In the genomic region with DNA sequence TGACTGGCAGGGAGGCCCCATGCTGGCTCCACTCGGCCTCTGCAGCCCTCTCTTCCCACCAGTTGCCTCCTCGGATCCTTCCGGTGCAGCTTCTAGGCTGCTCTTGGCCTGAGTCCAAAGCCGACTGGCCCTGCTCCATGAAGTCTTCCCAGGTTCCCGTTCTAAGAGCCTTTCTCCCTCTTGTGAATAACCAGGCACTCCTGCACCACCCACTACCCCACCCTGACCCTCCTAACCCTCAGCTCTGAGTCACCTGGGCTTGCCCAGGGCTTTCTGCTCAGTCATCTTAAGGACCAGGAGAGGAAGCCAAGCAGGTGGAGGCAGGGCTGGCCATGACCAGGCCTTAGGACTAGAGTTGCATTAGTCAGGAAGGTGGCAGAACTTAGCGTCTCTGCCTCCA, we compare ENCODE assay signal across 8 cellular contexts. TPM values are rescaled to one million over a fixed set of nuclear protein-coding genes. Genes with fewer than 3 reads are reported as not detected.
A peak's percentile ranks its signal among the peaks of the same experiment; 100 is the strongest.
DNase-seq lines count a peak whose midpoint lies in the region; ATAC-seq and TF ChIP-seq lines count a peak whose summit lies in the region.

No MANE protein-coding gene starts in this region.

- H3K9ac ChIP-seq in mesenchymal stem cell (ENCODE audit: low read length), result peak overlapping the region; percentile 36

- H3K23ac ChIP-seq in mesenchymal stem cell (ENCODE audit: low read length in 2 of 2), result no peak overlapping the region

- H3K4me3 Mint-ChIP-seq in CD14-positive monocyte, result no peak overlapping the region

- intact Hi-C loops in CD14-positive monocyte (cut with micrococcal nuclease) (no loop called here), breast epithelium (cut with DNase I; ENCODE audit: low total_unique reads) (no loop called here)

- H2BK120ac ChIP-seq in mesenchymal stem cell (ENCODE audit: low read depth, low read length), result no peak overlapping the region

- TF ChIP-seq CTCF in CD14-positive monocyte (IDR thresholded peaks at IDR 0.05) (no peak), breast epithelium (IDR thresholded peaks at IDR 0.05) (no peak)

- no peaks in the 10 kb centered on the region for H3K27me3 ChIP-seq in breast epithelium
- no peaks in the 10 kb centered on the region for H3K27me3 ChIP-seq in mesenchymal stem cell (ENCODE audit: control insufficient read depth in 1 of 2, insufficient read depth in 1 of 2, low read length in 2 of 2)

- peaks cover 0 to 3% (median 0%) of the 10 kb centered on the region in 7 donors for H3K9me3 Mint-ChIP-seq in CD14-positive monocyte

- peaks cover 0 to 6% of the 10 kb centered on the region in 2 donors for H3K4me1 ChIP-seq in breast epithelium
- peaks cover 5% of the 10 kb centered on the region for H3K4me1 ChIP-seq in mesenchymal stem cell (ENCODE audit: control insufficient read depth, insufficient read depth, low read depth, low read length)

- peak overlapping the region in 1 of 2 experiments; percentile 46 for H3K18ac ChIP-seq in mesenchymal stem cell (ENCODE audit: low read depth in 1 of 2, low read length in 2 of 2)

- H3K4me2 ChIP-seq in mesenchymal stem cell (ENCODE audit: low read length, poor library complexity, severe bottlenecking), result peak overlapping the region; percentile 3

- no peak overlapping the region for H2BK12ac ChIP-seq in mesenchymal stem cell (ENCODE audit: low read length in 2 of 2)

- DNase-seq in CD14-positive monocyte (ENCODE audit: low spot score), result peak; percentile 80
- DNase-seq in NCI-H2029 (lab: John Stamatoyannopoulos, UW), result peak; percentile 67
- peak; percentile 26 to 72 for DNase-seq in breast epithelium (ENCODE audit: low spot score in 2 of 2)
- DNase-seq in mesenchymal stem cell, result peak; percentile 43
- no peak for DNase-seq in activated CD4-positive, alpha-beta T cell treated with anti-CD3 and anti-CD28 coated beads for 4 hours
- DNase-seq in stimulated activated CD4-positive, alpha-beta T cell treated with anti-CD3 and anti-CD28 coated beads, Interleukin-2, amount 100 ng/mL, for 24 hours, result no peak

- no peak overlapping the region for H3K14ac ChIP-seq in mesenchymal stem cell (ENCODE audit: low read length in 2 of 2)

- H2BK5ac ChIP-seq in mesenchymal stem cell (ENCODE audit: low read depth, low read length, poor library complexity, severe bottlenecking), result no peak overlapping the region

- peak overlapping the region; percentile 58 for H2AFZ ChIP-seq in mesenchymal stem cell (ENCODE audit: low read depth, low read length)

- H3K27me3 Mint-ChIP-seq in CD14-positive monocyte (ENCODE audit: low read depth in 3 of 3), result peaks cover 0 to 2% (median 0%) of the 10 kb centered on the region in 3 donors

- no peak overlapping the region for H2BK15ac ChIP-seq in mesenchymal stem cell (ENCODE audit: low read depth, poor library complexity, severe bottlenecking)

- no peak overlapping the region for H2AK5ac ChIP-seq in mesenchymal stem cell (ENCODE audit: low read length, severe bottlenecking)

- peak overlapping the region; percentile 15 to 88 (median 73) for H3K27ac Mint-ChIP-seq in CD14-positive monocyte

- H4K8ac ChIP-seq in mesenchymal stem cell (ENCODE audit: low read length), result peak overlapping the region; percentile 1

- no peak for ATAC-seq in GM21447 (IDR thresholded peaks at IDR 0.05; ENCODE audit: unreplicated experiment)
- no peak for ATAC-seq in GM18868 (IDR thresholded peaks at IDR 0.05; ENCODE audit: unreplicated experiment)

- no peak overlapping the region for H4K91ac ChIP-seq in mesenchymal stem cell (ENCODE audit: low read length)

- peaks cover 21% of the 10 kb centered on the region for H3K4me1 Mint-ChIP-seq in CD14-positive monocyte

- WGBS in mesenchymal stem cell, result 53% methylated on average over 6 of the region's 6 CpGs

- H3K36me3 ChIP-seq in breast epithelium (no peaks in the 10 kb centered on the region), mesenchymal stem cell (ENCODE audit: control insufficient read depth in 1 of 2, insufficient read depth in 2 of 2, low read depth in 1 of 2, low read length in 2 of 2) (no peaks in the 10 kb centered on the region)

- H3K27ac ChIP-seq in breast epithelium (peak overlapping the region in 1 of 2 donors; percentile 15), mesenchymal stem cell (ENCODE audit: low read length, poor library complexity, severe bottlenecking) (peak overlapping the region; percentile 4)

- H3K4me3 ChIP-seq in breast epithelium, result no peak overlapping the region
- H3K4me3 ChIP-seq in mesenchymal stem cell (ENCODE audit: insufficient read depth in 1 of 2, low read depth in 1 of 2, low read length in 2 of 2), result peak overlapping the region in 1 of 2 experiments; percentile 36

- no peak overlapping the region for H3K4ac ChIP-seq in mesenchymal stem cell (ENCODE audit: low read depth in 1 of 2, low read length in 2 of 2)

- H3K9me3 ChIP-seq in breast epithelium, result no peaks in the 10 kb centered on the region
- H3K9me3 ChIP-seq in mesenchymal stem cell (ENCODE audit: control insufficient read depth, low read length), result no peaks in the 10 kb centered on the region

- no peaks in the 10 kb centered on the region for H3K79me1 ChIP-seq in mesenchymal stem cell (replicated peaks; ENCODE audit: low read length, poor library complexity, severe bottlenecking)

- no peaks in the 10 kb centered on the region for H3K36me3 Mint-ChIP-seq in CD14-positive monocyte

- TF ChIP-seq POLR2A in breast epithelium (IDR thresholded peaks at IDR 0.05), result no peak

RNA-seq across cellular contexts. Expression of gene CNBP, which starts 28.1 kb away (rescaled TPM):
- 100 to 1,000 TPM; 845 to 946 TPM for polyA plus RNA-seq in CD14-positive monocyte
- total RNA-seq in breast epithelium, result 100 to 1,000 TPM; 384 to 521 (median 495) TPM
- polyA plus RNA-seq in mesenchymal stem cell (2013, experiment 1 of 2), result 119 TPM
- polyA plus RNA-seq in mesenchymal stem cell (2013, experiment 2 of 2), result 118 TPM

RNA-seq across cellular contexts. Expression of gene COPG1, which starts 37.6 kb away (rescaled TPM):
- polyA plus RNA-seq in CD14-positive monocyte, result 10 to 100 TPM; 59.9 to 94.5 TPM
- 100 to 1,000 TPM in 2 of 3 donors, 10 to 100 TPM in 1; 82.6 to 121 (median 102) TPM for total RNA-seq in breast epithelium
- 116 TPM for polyA plus RNA-seq in mesenchymal stem cell (2013, experiment 1 of 2)
- polyA plus RNA-seq in mesenchymal stem cell (2013, experiment 2 of 2), result 110 TPM

RNA-seq across cellular contexts. Expression of gene ISY1, which starts 50.9 kb away (rescaled TPM):
- 10 to 100 TPM; 67.9 to 70.7 TPM for polyA plus RNA-seq in CD14-positive monocyte
- 10 to 100 TPM; 21.4 to 27.9 (median 21.7) TPM for total RNA-seq in breast epithelium
- 19.3 TPM for polyA plus RNA-seq in mesenchymal stem cell (2013, experiment 1 of 2)
- polyA plus RNA-seq in mesenchymal stem cell (2013, experiment 2 of 2), result 19.9 TPM

Comparison
In these comparisons a context has a peak if more than half of its experiments do, and no peak if none do; other contexts are left out.
1. DNase-seq: peak in CD14-positive monocyte (single experiment), NCI-H2029 (single experiment), breast epithelium (2 of 2) and mesenchymal stem cell (single experiment); none in activated CD4-positive, alpha-beta T cell treated with anti-CD3 and anti-CD28 coated beads for 4 hours (0 of 2) and stimulated activated CD4-positive, alpha-beta T cell treated with anti-CD3 and anti-CD28 coated beads, Interleukin-2, amount 100 ng/mL, for 24 hours (0 of 2).